In the genomic region with DNA sequence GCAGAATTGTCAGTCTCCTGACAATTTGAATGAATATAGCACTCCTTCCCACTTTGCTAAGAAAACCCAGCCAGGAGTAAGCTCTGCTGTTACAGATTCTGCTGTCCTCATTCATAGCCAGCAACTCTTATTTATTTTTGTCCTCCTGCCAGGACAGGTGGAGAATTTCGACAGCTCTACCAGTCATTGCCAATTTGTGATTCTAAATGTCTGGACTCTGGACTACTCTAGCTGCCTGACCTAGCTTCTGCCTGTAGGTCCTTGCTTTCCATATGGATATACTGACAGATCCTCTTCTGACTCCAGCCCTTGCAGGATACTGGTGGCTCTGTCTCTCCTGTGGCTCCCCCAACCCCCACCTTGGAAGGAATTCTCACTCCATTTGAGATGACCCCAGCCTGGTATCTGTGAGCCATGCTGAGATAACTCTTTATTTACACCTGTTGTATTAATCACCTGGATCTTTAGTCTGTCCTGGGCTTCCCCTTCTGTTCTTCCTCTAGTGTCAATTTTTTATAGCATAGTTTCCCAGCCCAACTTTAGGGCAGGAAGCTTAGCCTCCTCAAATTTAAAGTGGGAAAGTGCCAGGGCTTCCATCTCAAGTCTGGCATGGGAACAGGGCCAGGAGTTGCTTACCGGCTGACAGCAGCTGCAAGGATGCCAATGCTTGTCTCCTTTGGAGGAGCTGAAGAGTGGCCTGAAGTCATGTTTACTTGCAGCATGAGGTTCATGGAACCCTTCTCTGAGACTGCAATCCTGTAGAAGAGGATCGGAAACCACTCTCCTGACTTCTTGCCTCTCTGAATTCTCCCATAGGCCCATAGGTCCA, we compare ENCODE assay signal across 1 cellular context.
TF ChIP-seq lines count a peak whose summit lies in the region.

No MANE protein-coding gene starts in this region.

TF ChIP-seq in neural cell, 6 proteins besides CTCF, POLR2A, EP300 and RAD21 (continued from another document):
- TF ChIP-seq, protein P1, sequence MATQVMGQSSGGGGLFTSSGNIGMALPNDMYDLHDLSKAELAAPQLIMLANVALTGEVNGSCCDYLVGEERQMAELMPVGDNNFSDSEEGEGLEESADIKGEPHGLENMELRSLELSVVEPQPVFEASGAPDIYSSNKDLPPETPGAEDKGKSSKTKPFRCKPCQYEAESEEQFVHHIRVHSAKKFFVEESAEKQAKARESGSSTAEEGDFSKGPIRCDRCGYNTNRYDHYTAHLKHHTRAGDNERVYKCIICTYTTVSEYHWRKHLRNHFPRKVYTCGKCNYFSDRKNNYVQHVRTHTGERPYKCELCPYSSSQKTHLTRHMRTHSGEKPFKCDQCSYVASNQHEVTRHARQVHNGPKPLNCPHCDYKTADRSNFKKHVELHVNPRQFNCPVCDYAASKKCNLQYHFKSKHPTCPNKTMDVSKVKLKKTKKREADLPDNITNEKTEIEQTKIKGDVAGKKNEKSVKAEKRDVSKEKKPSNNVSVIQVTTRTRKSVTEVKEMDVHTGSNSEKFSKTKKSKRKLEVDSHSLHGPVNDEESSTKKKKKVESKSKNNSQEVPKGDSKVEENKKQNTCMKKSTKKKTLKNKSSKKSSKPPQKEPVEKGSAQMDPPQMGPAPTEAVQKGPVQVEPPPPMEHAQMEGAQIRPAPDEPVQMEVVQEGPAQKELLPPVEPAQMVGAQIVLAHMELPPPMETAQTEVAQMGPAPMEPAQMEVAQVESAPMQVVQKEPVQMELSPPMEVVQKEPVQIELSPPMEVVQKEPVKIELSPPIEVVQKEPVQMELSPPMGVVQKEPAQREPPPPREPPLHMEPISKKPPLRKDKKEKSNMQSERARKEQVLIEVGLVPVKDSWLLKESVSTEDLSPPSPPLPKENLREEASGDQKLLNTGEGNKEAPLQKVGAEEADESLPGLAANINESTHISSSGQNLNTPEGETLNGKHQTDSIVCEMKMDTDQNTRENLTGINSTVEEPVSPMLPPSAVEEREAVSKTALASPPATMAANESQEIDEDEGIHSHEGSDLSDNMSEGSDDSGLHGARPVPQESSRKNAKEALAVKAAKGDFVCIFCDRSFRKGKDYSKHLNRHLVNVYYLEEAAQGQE (IDR thresholded peaks at IDR 0.05; ENCODE audit: borderline replicate concordance) = no peak
- TF ChIP-seq EZH2 (IDR thresholded peaks at IDR 0.05; ENCODE audit: borderline replicate concordance, insufficient read depth, low read length, poor library complexity, severe bottlenecking) = no peak
TF ChIP-seq in neural cell: peak in this region for 0.
